35 cellular contexts compared by ENCODE assay signal in genomic region chr1:233565313-233565712, GRCh38. TPM values are rescaled to one million over a fixed set of nuclear protein-coding genes. Genes with fewer than 3 reads are reported as not detected.
"Had no signal": no experiment of that assay in that cellular context is flagged by ENCODE, and none has a peak within 500 bp of the region (broad histone marks: within the 10 kb centered on the region; RNA-seq: fewer than 3 reads in every experiment).

No MANE protein-coding gene starts in this region.

- DNase-seq: Karpas-422, Kasumi-1, MG63, MM.1S, MV-4-11, NCI-H1048, NCI-H1092, NCI-H1092 treated with DMSO at 0.1 percent for 48 hours, NCI-H1105, NCI-H1105 treated with DMSO at 0.1 percent for 48 hours, NCI-H1417, NCI-H1417 treated with DMSO at 0.1 percent for 48 hours, NCI-H1436, NCI-H1436 treated with DMSO at 0.1 percent for 48 hours, NCI-H146, NCI-H1694, NCI-H1694 treated with DMSO at 0.1 percent for 48 hours, NCI-H187, NCI-H187 treated with DMSO at 0.1 percent for 48 hours, NCI-H1930, NCI-H2029, NCI-H2029 treated with DMSO at 0.1 percent for 48 hours, NCI-H2081, NCI-H2081 treated with DMSO at 0.1 percent for 48 hours, NCI-H2107, NCI-H2171, NCI-H2171 treated with DMSO at 0.1 percent for 48 hours, NCI-H2227 treated with DMSO at 0.1 percent for 48 hours, NCI-H226, NCI-H345, NCI-H446, NCI-H446 treated with DMSO at 0.1 percent for 48 hours, NCI-H510A, NCI-H510A treated with DMSO at 0.1 percent for 48 hours had no signal

- H3K4me3 ChIP-seq: MG63 had no signal

- H3K36me3 ChIP-seq: MG63 had no signal

RNA-seq across cellular contexts. Expression of gene KCNK1, which starts 48.6 kb away (rescaled TPM):
- total RNA-seq: LHCN-M2 had no signal
